1 cellular context compared by ENCODE assay signal in the genomic region with DNA sequence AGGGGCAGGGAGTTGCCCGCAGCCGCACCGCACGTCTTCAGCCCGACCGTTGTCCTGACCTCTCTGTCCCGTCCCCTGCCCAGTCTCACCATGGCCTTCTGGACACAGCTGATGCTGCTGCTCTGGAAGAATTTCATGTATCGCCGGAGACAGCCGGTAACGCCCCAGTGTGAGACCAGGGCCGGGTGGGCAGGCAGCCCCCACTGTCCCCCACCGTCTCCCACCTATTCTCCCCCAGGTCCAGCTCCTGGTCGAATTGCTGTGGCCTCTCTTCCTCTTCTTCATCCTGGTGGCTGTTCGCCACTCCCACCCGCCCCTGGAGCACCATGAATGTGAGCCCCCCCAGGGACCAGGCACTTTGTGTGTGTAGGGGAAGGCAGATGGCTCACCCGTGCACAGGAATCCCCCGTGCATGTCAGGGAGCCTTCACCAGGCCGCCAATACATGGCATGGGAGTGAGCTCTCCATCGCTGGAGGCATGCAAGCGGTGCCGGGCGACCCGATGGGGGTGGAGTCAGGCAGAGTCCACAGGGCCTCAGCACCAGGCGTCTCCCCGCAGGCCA.
TF ChIP-seq lines count a peak whose summit lies in the region.

No MANE protein-coding gene starts in this region.

TF ChIP-seq in HCT116, 20 proteins besides CTCF, POLR2A, EP300 and RAD21 (continued from another document):
- TF ChIP-seq, protein P1, sequence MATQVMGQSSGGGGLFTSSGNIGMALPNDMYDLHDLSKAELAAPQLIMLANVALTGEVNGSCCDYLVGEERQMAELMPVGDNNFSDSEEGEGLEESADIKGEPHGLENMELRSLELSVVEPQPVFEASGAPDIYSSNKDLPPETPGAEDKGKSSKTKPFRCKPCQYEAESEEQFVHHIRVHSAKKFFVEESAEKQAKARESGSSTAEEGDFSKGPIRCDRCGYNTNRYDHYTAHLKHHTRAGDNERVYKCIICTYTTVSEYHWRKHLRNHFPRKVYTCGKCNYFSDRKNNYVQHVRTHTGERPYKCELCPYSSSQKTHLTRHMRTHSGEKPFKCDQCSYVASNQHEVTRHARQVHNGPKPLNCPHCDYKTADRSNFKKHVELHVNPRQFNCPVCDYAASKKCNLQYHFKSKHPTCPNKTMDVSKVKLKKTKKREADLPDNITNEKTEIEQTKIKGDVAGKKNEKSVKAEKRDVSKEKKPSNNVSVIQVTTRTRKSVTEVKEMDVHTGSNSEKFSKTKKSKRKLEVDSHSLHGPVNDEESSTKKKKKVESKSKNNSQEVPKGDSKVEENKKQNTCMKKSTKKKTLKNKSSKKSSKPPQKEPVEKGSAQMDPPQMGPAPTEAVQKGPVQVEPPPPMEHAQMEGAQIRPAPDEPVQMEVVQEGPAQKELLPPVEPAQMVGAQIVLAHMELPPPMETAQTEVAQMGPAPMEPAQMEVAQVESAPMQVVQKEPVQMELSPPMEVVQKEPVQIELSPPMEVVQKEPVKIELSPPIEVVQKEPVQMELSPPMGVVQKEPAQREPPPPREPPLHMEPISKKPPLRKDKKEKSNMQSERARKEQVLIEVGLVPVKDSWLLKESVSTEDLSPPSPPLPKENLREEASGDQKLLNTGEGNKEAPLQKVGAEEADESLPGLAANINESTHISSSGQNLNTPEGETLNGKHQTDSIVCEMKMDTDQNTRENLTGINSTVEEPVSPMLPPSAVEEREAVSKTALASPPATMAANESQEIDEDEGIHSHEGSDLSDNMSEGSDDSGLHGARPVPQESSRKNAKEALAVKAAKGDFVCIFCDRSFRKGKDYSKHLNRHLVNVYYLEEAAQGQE (IDR thresholded peaks at IDR 0.05; ENCODE audit: low read depth), result no peak
- TF ChIP-seq YY1 (IDR thresholded peaks at IDR 0.05; ENCODE audit: extremely low read depth, insufficient replicate concordance, low read depth, low read length) (no peak), CBX3 (IDR thresholded peaks at IDR 0.05; ENCODE audit: low read depth) (no peak)
- TF ChIP-seq, protein P2, sequence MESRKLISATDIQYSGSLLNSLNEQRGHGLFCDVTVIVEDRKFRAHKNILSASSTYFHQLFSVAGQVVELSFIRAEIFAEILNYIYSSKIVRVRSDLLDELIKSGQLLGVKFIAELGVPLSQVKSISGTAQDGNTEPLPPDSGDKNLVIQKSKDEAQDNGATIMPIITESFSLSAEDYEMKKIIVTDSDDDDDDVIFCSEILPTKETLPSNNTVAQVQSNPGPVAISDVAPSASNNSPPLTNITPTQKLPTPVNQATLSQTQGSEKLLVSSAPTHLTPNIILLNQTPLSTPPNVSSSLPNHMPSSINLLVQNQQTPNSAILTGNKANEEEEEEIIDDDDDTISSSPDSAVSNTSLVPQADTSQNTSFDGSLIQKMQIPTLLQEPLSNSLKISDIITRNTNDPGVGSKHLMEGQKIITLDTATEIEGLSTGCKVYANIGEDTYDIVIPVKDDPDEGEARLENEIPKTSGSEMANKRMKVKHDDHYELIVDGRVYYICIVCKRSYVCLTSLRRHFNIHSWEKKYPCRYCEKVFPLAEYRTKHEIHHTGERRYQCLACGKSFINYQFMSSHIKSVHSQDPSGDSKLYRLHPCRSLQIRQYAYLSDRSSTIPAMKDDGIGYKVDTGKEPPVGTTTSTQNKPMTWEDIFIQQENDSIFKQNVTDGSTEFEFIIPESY (IDR thresholded peaks at IDR 0.05; ENCODE audit: extremely low read depth, insufficient replicate concordance, low read length), result no peak
